Comparison of ENCODE assay signal across 5 cellular contexts in genomic region chr2:55668956-55669355, GRCh38.
"Had no signal": no experiment of that assay in that cellular context is flagged by ENCODE, and none has a peak within 500 bp of the region (broad histone marks: within the 10 kb centered on the region; RNA-seq: fewer than 3 reads in every experiment).

No MANE protein-coding gene starts in this region.

- H3K27ac ChIP-seq: HL-60, KMS-11 had no signal

- H3K4me2 ChIP-seq: KMS-11 had no signal

- H3K9ac ChIP-seq: KMS-11 had no signal

- DNase-seq: IMR-90, KBM-7, KG1 had no signal
